34 cellular contexts compared by ENCODE assay signal in genomic region chr9:132708239-132708638, GRCh38.
"Had no signal": no experiment of that assay in that cellular context is flagged by ENCODE, and none has a peak within 500 bp of the region (broad histone marks: within the 10 kb centered on the region; RNA-seq: fewer than 3 reads in every experiment).

No MANE protein-coding gene starts in this region.

- H3K27me3 ChIP-seq: MG63 had no signal

- DNase-seq: Karpas-422, Kasumi-1, MG63, MM.1S, MV-4-11, NCI-H1048, NCI-H1092, NCI-H1105, NCI-H1105 treated with DMSO at 0.1 percent for 48 hours, NCI-H1417, NCI-H1417 treated with DMSO at 0.1 percent for 48 hours, NCI-H1436, NCI-H1436 treated with DMSO at 0.1 percent for 48 hours, NCI-H146, NCI-H1694, NCI-H1694 treated with DMSO at 0.1 percent for 48 hours, NCI-H187, NCI-H187 treated with DMSO at 0.1 percent for 48 hours, NCI-H1930, NCI-H2029, NCI-H2029 treated with DMSO at 0.1 percent for 48 hours, NCI-H2081, NCI-H2081 treated with DMSO at 0.1 percent for 48 hours, NCI-H2107, NCI-H2171, NCI-H2171 treated with DMSO at 0.1 percent for 48 hours, NCI-H2227 treated with DMSO at 0.1 percent for 48 hours, NCI-H226, NCI-H345, NCI-H446, NCI-H446 treated with DMSO at 0.1 percent for 48 hours, NCI-H510A, NCI-H510A treated with DMSO at 0.1 percent for 48 hours had no signal

- H3K9me3 ChIP-seq: MG63 had no signal

- H3K4me3 ChIP-seq: MG63 had no signal

- H3K36me3 ChIP-seq: MG63 had no signal

- H3K27ac ChIP-seq: KMS-11 had no signal
